8 cellular contexts compared by ENCODE assay signal in the genomic region with DNA sequence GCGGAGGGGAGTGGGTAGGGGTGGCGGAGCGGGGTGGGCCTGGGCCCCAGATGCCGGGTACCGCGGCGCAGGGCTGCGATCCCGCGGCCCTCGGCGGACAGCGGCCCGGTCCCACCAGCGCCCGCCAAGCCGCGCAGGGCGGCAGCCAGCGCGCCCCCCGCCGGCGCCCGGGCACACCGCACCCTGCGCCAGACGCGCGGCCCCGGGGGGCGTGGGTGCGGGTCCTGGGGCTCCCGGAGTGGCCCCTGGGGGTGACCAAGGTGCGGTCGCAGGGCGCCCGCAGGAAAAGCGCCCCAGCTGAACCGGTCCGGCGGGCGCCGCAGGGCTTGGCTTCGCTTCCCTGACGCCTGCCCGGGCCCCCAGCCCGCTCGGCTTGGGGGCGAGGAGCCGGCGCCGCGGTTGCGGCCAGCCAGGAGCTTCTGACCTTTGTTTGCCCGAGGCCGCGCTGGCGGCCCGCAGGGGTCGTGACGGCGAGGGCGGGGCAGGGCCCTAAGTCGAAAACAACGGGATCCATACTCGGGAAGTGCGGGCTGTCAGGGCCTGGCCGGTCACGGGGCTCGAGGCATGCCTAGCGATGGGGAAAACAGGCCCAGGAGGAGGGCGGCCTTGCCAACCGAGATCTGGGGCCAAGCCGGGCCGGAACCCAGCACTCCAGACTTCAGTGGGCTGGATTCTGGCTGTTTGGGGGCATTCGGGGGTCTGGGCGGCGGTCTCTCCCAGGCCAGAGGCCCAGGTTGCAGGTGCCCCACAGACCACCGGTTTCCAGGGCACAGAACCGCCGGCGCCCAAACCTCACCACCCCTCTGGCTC. TPM values are rescaled to one million over a fixed set of nuclear protein-coding genes. Genes with fewer than 3 reads are reported as not detected.
DNase-seq lines count a peak whose midpoint lies in the region; ATAC-seq and TF ChIP-seq lines count a peak whose summit lies in the region.

No MANE protein-coding gene starts in this region.

- TF ChIP-seq CTCF in esophagus muscularis mucosa (IDR thresholded peaks at IDR 0.05), result peak in 2 of 3 experiments; percentile 38 to 51
- TF ChIP-seq CTCF in neural crest cell (conservative IDR thresholded peaks at IDR 0.05), result peak; percentile 56

- DNase-seq in activated effector memory CD4-positive, alpha-beta T cell treated with anti-CD3 and anti-CD28 coated beads, Interleukin-2, amount 50 U/mL, for 16 hours, result peak; percentile 60
- DNase-seq in activated effector memory CD4-positive, alpha-beta T cell treated with Interleukin-2 at 50 U/mL for 16 hours, result no peak
- DNase-seq in RKO (ENCODE audit: low spot score) (peak; percentile 38), esophagus muscularis mucosa (ENCODE audit: extremely low spot score) (no peak), neural crest cell (ENCODE audit: low read depth, low spot score) (peak; percentile 42), putamen (ENCODE audit: low spot score) (no peak), NCI-H2171 (lab: John Stamatoyannopoulos, UW) (no peak)

- H3K27me3 Mint-ChIP-seq in neural crest cell (ENCODE audit: low read depth), result peaks cover 42% of the 10 kb centered on the region

- H3K9me3 ChIP-seq in esophagus muscularis mucosa, result no peaks in the 10 kb centered on the region

- no peak for TF ChIP-seq EP300 in esophagus muscularis mucosa (IDR thresholded peaks at IDR 0.05)

- intact Hi-C loops in esophagus muscularis mucosa (cut with DNase I), result loop anchor here (2.0 kb wide), 2 partner anchors 35 to 207 kb away; no protein-coding TSS in a partner anchor

- H3K4me1 Mint-ChIP-seq in neural crest cell, result peaks cover 8% of the 10 kb centered on the region

- peaks cover 12 to 32% (median 31%) of the 10 kb centered on the region in 4 donors for H3K36me3 ChIP-seq in esophagus muscularis mucosa

- no peaks in the 10 kb centered on the region for H3K9me3 Mint-ChIP-seq in neural crest cell

- ATAC-seq in HG02588 (IDR thresholded peaks at IDR 0.05; ENCODE audit: unreplicated experiment), result peak; percentile 34

- no peak overlapping the region for H3K4me3 Mint-ChIP-seq in neural crest cell

- peaks cover 3% of the 10 kb centered on the region for H3K36me3 Mint-ChIP-seq in neural crest cell (ENCODE audit: low read depth)

- H3K27ac Mint-ChIP-seq in neural crest cell (ENCODE audit: unreplicated experiment), result no peak overlapping the region

- TF ChIP-seq POLR2A in esophagus muscularis mucosa (IDR thresholded peaks at IDR 0.05; ENCODE audit: low read depth), result no peak

- peaks cover 4 to 22% (median 8%) of the 10 kb centered on the region in 4 donors for H3K27me3 ChIP-seq in esophagus muscularis mucosa

- 0% methylated on average over 1 of the region's 83 CpGs for WGBS in esophagus muscularis mucosa

- H3K27ac ChIP-seq in esophagus muscularis mucosa (replicated peaks in 1 of 4), result peak overlapping the region; percentile 79 to 85 (median 81)

- peak overlapping the region; percentile 73 to 99 (median 92) for H3K4me3 ChIP-seq in esophagus muscularis mucosa

- H3K4me1 ChIP-seq in esophagus muscularis mucosa, result peaks cover 15 to 53% (median 45%) of the 10 kb centered on the region in 4 donors

RNA-seq across cellular contexts. Expression of a gene that starts 0.6 kb away (rescaled TPM):
- total RNA-seq in esophagus muscularis mucosa, result 10 to 100 TPM; 15.0 to 28.0 (median 24.2) TPM
- total RNA-seq in neural crest cell, result 10.7 and 10.8 TPM in 2 replicates

RNA-seq across cellular contexts. Expression of a gene that starts 5.5 kb away (rescaled TPM):
- total RNA-seq in esophagus muscularis mucosa (not detected), neural crest cell (not detected in 2 replicates)

RNA-seq across cellular contexts. Expression of a gene that starts 52.4 kb away (rescaled TPM):
- total RNA-seq in esophagus muscularis mucosa (under 1 TPM; 0.33 to 0.78 (median 0.41) TPM), neural crest cell (1.9 and 2.4 TPM in 2 replicates)

Comparison
In these comparisons a context has a peak if more than half of its experiments do, and no peak if none do; other contexts are left out.
1. DNase-seq: peak in activated effector memory CD4-positive, alpha-beta T cell treated with anti-CD3 and anti-CD28 coated beads, Interleukin-2, amount 50 U/mL, for 16 hours (single experiment), RKO (single experiment) and neural crest cell (single experiment); none in activated effector memory CD4-positive, alpha-beta T cell treated with Interleukin-2 at 50 U/mL for 16 hours (single experiment), esophagus muscularis mucosa (single experiment), putamen (single experiment) and NCI-H2171 (single experiment).